ENCODE assay signal across 39 cellular contexts in the genomic region with DNA sequence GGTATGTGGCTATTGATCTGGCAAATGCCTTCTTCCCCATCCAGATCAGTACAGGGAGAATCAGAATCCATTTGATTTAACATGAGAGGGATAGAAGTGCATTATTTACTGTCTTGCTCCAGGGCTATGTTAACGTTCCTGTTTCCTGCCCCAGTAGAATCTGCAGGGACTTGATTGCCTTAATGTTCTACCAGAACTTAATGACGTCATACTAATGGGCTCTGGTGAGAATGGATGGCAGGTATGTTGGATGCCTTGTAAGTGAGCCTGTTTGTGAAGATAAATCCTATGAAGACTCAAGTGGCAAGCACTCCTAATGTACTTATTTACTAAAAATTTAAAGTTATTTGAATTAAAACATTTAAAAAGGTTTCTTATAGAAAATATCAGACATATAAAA.
"Had no signal": no experiment of that assay in that cellular context is flagged by ENCODE, and none has a peak within 500 bp of the region (broad histone marks: within the 10 kb centered on the region; RNA-seq: fewer than 3 reads in every experiment).

No MANE protein-coding gene starts in this region.

- DNase-seq: activated CD4-positive, alpha-beta T cell treated with anti-CD3 and anti-CD28 coated beads for 1 hour; activated CD4-positive, alpha-beta T cell treated with anti-CD3 and anti-CD28 coated beads, Interleukin-2, amount 10 ng/mL, durations not matched to agents 24 days and 14 days; activated CD4-positive, alpha-beta T cell treated with anti-CD3 and anti-CD28 coated beads, Interleukin-2, amount 50 U/mL, for 4 hours; activated CD4-positive, CD25-positive, alpha-beta regulatory T cell; activated CD8-positive, alpha-beta T cell treated with anti-CD3 and anti-CD28 coated beads for 36 hours; activated effector memory CD4-positive, alpha-beta T cell treated with anti-CD3 and anti-CD28 coated beads, Interleukin-2, amount 50 U/mL, for 16 hours; activated naive CD4-positive, alpha-beta T cell; activated naive CD8-positive, alpha-beta T cell treated with anti-CD3 and anti-CD28 coated beads, Interleukin-2, amount 10 ng/mL, durations not matched to agents 7 days and 5 days; activated T-cell treated with anti-CD3 and anti-CD28 coated beads, Interleukin-2, amount 50 U/mL, for 1 hour; activated T-cell treated with anti-CD3 and anti-CD28 coated beads, Interleukin-2, amount 50 U/mL, for 72 hours; amygdala; Kasumi-1; KG1; MG63; NCI-H1048; NCI-H1105 treated with DMSO at 0.1 percent for 48 hours; NCI-H1436; NCI-H1694; NCI-H1930; NCI-H2171 treated with DMSO at 0.1 percent for 48 hours; NCI-H2227 treated with DMSO at 0.1 percent for 48 hours; NCI-H446; NCI-H510A treated with DMSO at 0.1 percent for 48 hours; NCI-H526 treated with DMSO at 0.1 percent for 48 hours; NCI-H82; NK-92 treated with Interleukin-12 subunit alpha and Interleukin-12 subunit beta, amount 100 ng/mL, for 24 hours; PC-3; Peyer's patch; RPMI8226; SHP77 treated with DMSO at 0.1 percent for 48 hours; SW 1271; T-helper 1 cell; T-helper 2 cell; T-helper 9 cell; WERI-Rb-1 had no signal

- H3K27ac ChIP-seq: ascending aorta, cardiac muscle cell, Peyer's patch, SJSA1, WERI-Rb-1 had no signal

- H3K9me3 ChIP-seq: ascending aorta, MG63, Peyer's patch, SJSA1 had no signal

- H3K4me3 ChIP-seq: ascending aorta, cardiac muscle cell, MG63, Peyer's patch, SJSA1 had no signal

- ATAC-seq: activated CD8-positive, alpha-beta T cell treated with anti-CD3 and anti-CD28 coated beads for 36 hours; activated T-cell treated with anti-CD3 and anti-CD28 coated beads, Interleukin-2, amount 50 U/mL, for 72 hours; activated T-helper 17 cell treated with anti-CD3 and anti-CD28 coated beads, Interleukin-2, amount 50 U/mL, for 72 hours; PC-3 had no signal

- H3K36me3 ChIP-seq: ascending aorta, cardiac muscle cell, MG63, Peyer's patch, SJSA1, WERI-Rb-1 had no signal

- H3K4me1 ChIP-seq: ascending aorta, Peyer's patch, SJSA1 had no signal

- H3K27me3 ChIP-seq: ascending aorta, cardiac muscle cell, MG63, Peyer's patch, SJSA1 had no signal
